8 cellular contexts compared by ENCODE assay signal in genomic region chr3:152202976-152203626, GRCh38.
DNase-seq lines count a peak whose midpoint lies in the region; ATAC-seq and TF ChIP-seq lines count a peak whose summit lies in the region.

No MANE protein-coding gene starts in this region.

- no peak overlapping the region for H3K4me2 ChIP-seq in H9 (ENCODE audit: insufficient read depth, insufficient read length, low read length)

- peaks cover 5 to 25% of the 10 kb centered on the region in 2 experiments for H3K4me1 Mint-ChIP-seq in H9

- no peaks in the 10 kb centered on the region for H3K79me2 ChIP-seq in H9 (ENCODE audit: insufficient read depth, low read length)

- no peaks in the 10 kb centered on the region for H3K23me2 ChIP-seq in H9 (ENCODE audit: insufficient read length, low read depth, low read length, poor library complexity, severe bottlenecking)

- intact Hi-C loops in ascending aorta (cut with DNase I) (no loop called here), ovary (cut with DNase I) (no loop called here)

- H4K20me1 ChIP-seq in H9 (ENCODE audit: control insufficient read depth, insufficient read depth, insufficient read length): no peaks in the 10 kb centered on the region

- H2BK15ac ChIP-seq in H9 (ENCODE audit: low read depth, low read length): no peak overlapping the region

- DNase-seq in ascending aorta (ENCODE audit: low spot score in 2 of 2) (no peak), ovary (no peak), NCI-H2196 treated with DMSO at 0.1 percent for 48 hours (lab: John Stamatoyannopoulos, UW; ENCODE audit: unreplicated experiment) (no peak), H9 (no peak)
- no peak for DNase-seq in NK-92 treated with Interleukin-12 subunit alpha and Interleukin-12 subunit beta, amount 100 ng/mL, for 24 hours (lab: John Stamatoyannopoulos, UW)

- no peak overlapping the region for H4K5ac ChIP-seq in H9 (ENCODE audit: insufficient read length, low read depth, low read length)

- peak overlapping the region; percentile 89 to 90 for H3K27ac ChIP-seq in ascending aorta
- H3K27ac ChIP-seq in ovary: peak overlapping the region in 1 of 2 donors; percentile 49
- H3K27ac ChIP-seq in H9 (ENCODE audit: insufficient read length, low read depth, low read length): no peak overlapping the region

- H3K9ac ChIP-seq in H9 (ENCODE audit: extremely low read depth, insufficient read length, low read length): no peak overlapping the region

- H3K56ac ChIP-seq in H9 (ENCODE audit: insufficient read length, low read depth, low read length): no peak overlapping the region

- TF ChIP-seq POLR2A in ovary (IDR thresholded peaks at IDR 0.05): no peak

- no peak for TF ChIP-seq EP300 in ovary (IDR thresholded peaks at IDR 0.05)

- H2BK5ac ChIP-seq in H9 (ENCODE audit: insufficient read length, low read length): no peak overlapping the region

- H3K27me3 Mint-ChIP-seq in H9 (ENCODE audit: low read depth): no peaks in the 10 kb centered on the region

- H3K18ac ChIP-seq in H9 (ENCODE audit: insufficient read length, low read depth, low read length): no peak overlapping the region

- TF ChIP-seq CTCF in ascending aorta (IDR thresholded peaks at IDR 0.05) (no peak), ovary (IDR thresholded peaks at IDR 0.05) (no peak), H9 (conservative IDR thresholded peaks at IDR 0.05) (no peak)

- 17 to 30% (median 20%) methylated on average over 3 of the region's 3 CpGs for WGBS in ovary, 3 donors
- WGBS in H9 (ENCODE audit: extremely low coverage, insufficient read length, low lambda C conversion rate): no CpG with 5 or more reads among the region's 3 CpGs

- H3K4me1 ChIP-seq in ascending aorta (peaks cover 5 to 59% of the 10 kb centered on the region in 2 donors), ovary (ENCODE audit: insufficient read depth) (no peaks in the 10 kb centered on the region), H9 (ENCODE audit: insufficient read depth, low read length) (no peaks in the 10 kb centered on the region)

- no peak overlapping the region for H4K91ac ChIP-seq in H9 (ENCODE audit: insufficient read length, low read depth, low read length)

- no peak overlapping the region for H3K14ac ChIP-seq in H9 (ENCODE audit: insufficient read depth, low read length)

- H4K8ac ChIP-seq in H9 (replicated peaks; ENCODE audit: insufficient read length, low read depth, low read length): no peak overlapping the region

- H3K36me3 Mint-ChIP-seq in H9 (ENCODE audit: insufficient read depth in 1 of 3, low read depth in 3 of 3): no peaks in the 10 kb centered on the region

- no peak overlapping the region for H3K23ac ChIP-seq in H9 (ENCODE audit: insufficient read length, low read depth, low read length)

- no peaks in the 10 kb centered on the region for H3K9me3 ChIP-seq in ascending aorta
- H3K9me3 ChIP-seq in ovary: no peaks in the 10 kb centered on the region
- H3K9me3 ChIP-seq in H9 (ENCODE audit: control insufficient read depth, low read depth, low read length): no peaks in the 10 kb centered on the region

- H3K4me3 ChIP-seq in ascending aorta (peak overlapping the region; percentile 43 to 49), ovary (peak overlapping the region; percentile 20)

- H2BK12ac ChIP-seq in H9 (ENCODE audit: insufficient read length, low read depth, low read length): no peak overlapping the region

- ATAC-seq in GM18907 (IDR thresholded peaks at IDR 0.05; ENCODE audit: unreplicated experiment) (peak; percentile 45), HG03520 (IDR thresholded peaks at IDR 0.05; ENCODE audit: unreplicated experiment) (peak; percentile 32), HG02610 (IDR thresholded peaks at IDR 0.05; ENCODE audit: unreplicated experiment) (no peak)

- no peak overlapping the region for H3T11ph ChIP-seq in H9 (ENCODE audit: low read length)

- no peak overlapping the region for H2AFZ ChIP-seq in H9 (ENCODE audit: low read length)

- no peak overlapping the region for H2BK20ac ChIP-seq in H9 (ENCODE audit: low read depth, low read length, poor library complexity, severe bottlenecking)

- no peaks in the 10 kb centered on the region for H3K36me3 ChIP-seq in ascending aorta
- no peaks in the 10 kb centered on the region for H3K36me3 ChIP-seq in ovary

- H2AK5ac ChIP-seq in H9 (ENCODE audit: insufficient read length, low read length): no peak overlapping the region

- no peak overlapping the region for H3K27ac Mint-ChIP-seq in H9

- H3K4ac ChIP-seq in H9 (ENCODE audit: low read depth, low read length): no peak overlapping the region

- H3K27me3 ChIP-seq in ascending aorta: no peaks in the 10 kb centered on the region
- H3K27me3 ChIP-seq in ovary: no peaks in the 10 kb centered on the region
- H3K27me3 ChIP-seq in H9 (ENCODE audit: insufficient read depth, low read length): no peaks in the 10 kb centered on the region

- H3K4me3 Mint-ChIP-seq in H9: no peak overlapping the region

- H3K79me1 ChIP-seq in H9 (ENCODE audit: insufficient read depth, low read depth, low read length, poor library complexity, severe bottlenecking): no peaks in the 10 kb centered on the region

- no peaks in the 10 kb centered on the region for H3K9me3 Mint-ChIP-seq in H9

- no peak overlapping the region for H2BK120ac ChIP-seq in H9 (ENCODE audit: low read depth, low read length, poor library complexity, severe bottlenecking)
